ENCODE assay signal across 31 cellular contexts in the genomic region with DNA sequence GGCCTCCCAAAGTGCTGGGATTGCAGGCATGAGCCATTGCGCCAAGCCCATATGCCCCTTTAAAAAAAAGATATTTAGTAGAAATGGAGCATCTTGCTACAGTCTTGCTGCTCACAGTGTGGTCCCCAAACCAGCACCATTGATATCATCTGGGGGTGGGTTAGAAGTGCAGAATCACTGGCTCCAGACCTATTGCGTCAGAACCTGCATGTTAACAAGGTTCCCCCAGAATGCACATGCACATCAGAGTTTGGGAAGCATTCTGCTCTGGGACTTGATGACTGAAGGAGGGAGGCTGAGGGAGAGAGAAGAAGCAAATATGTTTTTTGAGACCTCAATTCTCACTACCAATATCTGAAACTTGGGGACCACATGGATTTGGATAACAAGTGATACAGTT.
"Had no signal": no experiment of that assay in that cellular context is flagged by ENCODE, and none has a peak within 500 bp of the region (broad histone marks: within the 10 kb centered on the region; RNA-seq: fewer than 3 reads in every experiment).

No MANE protein-coding gene starts in this region.

- H2AFZ ChIP-seq: neural progenitor cell, parathyroid adenoma had no signal

- FAIRE-seq: urothelium cell line had no signal

- H3K36me3 ChIP-seq: neural progenitor cell, ovary, spleen, stomach, thoracic aorta, thyroid gland, tibial nerve, upper lobe of left lung, vagina had no signal

- H3K27ac Mint-ChIP-seq: natural killer cell; neural progenitor cell; progenitor cell of endocrine pancreas; stimulated activated naive CD8-positive, alpha-beta T cell treated with anti-CD3 and anti-CD28 coated beads, Interleukin-15, Interleukin-2, amounts not matched to agents 100 ng/mL and 50 ng/mL, for 24 hours had no signal

- H3K4me1 ChIP-seq: neural progenitor cell had no signal

- H3K4me1 Mint-ChIP-seq: nephron had no signal

- DNase-seq: naive thymus-derived CD4-positive, alpha-beta T cell; natural killer cell; occipital lobe; posterior cingulate gyrus; psoas muscle; right cardiac atrium; spleen; stimulated activated CD4-positive, alpha-beta T cell treated with anti-CD3 and anti-CD28 coated beads, Interleukin-12 subunit alpha, Interleukin-12 subunit beta, amount 100 ng/mL, for 4 hours; stimulated activated CD4-positive, alpha-beta T cell treated with anti-CD3 and anti-CD28 coated beads, Interleukin-1b, Interleukin-23, amount 100 ng/mL, for 48 hours; stimulated activated CD4-positive, alpha-beta T cell treated with anti-CD3 and anti-CD28 coated beads, Interleukin-4, amount 100 ng/mL, for 1 hour; stimulated activated CD4-positive, alpha-beta T cell treated with anti-CD3 and anti-CD28 coated beads, Interleukin-4, amount 100 ng/mL, for 4 hours; stimulated activated CD8-positive, alpha-beta memory T cell treated with anti-CD3 and anti-CD28 coated beads, Interleukin-4, amount 100 ng/mL, for 48 hours; stimulated activated naive B cell treated with anti-CD40 and anti-IgM and Interleukin-4, amounts not matched to agents 10 μg/mL and 1 μg/mL and 100 μg/mL, for 72 hours; stimulated activated naive CD4-positive, alpha-beta T cell treated with Interleukin-2 at 50 U/mL for 16 hours; stomach; thyroid gland; trophoblast cell; upper lobe of left lung had no signal

- H3K9me3 ChIP-seq: ovary, psoas muscle, thoracic aorta, thyroid gland, vagina had no signal

- H3K27me3 Mint-ChIP-seq: naive thymus-derived CD4-positive, alpha-beta T cell; progenitor cell of endocrine pancreas; stimulated activated naive B cell treated with anti-CD40 and anti-IgM and Interleukin-4, amounts not matched to agents 10 μg/mL and 1 μg/mL and 100 μg/mL, for 72 hours; stimulated activated naive CD8-positive, alpha-beta T cell treated with anti-CD3 and anti-CD28 coated beads, Interleukin-15, Interleukin-2, amounts not matched to agents 100 ng/mL and 50 ng/mL, for 24 hours had no signal

- ATAC-seq: naive thymus-derived CD4-positive, alpha-beta T cell; natural killer cell; psoas muscle; right cardiac atrium; sciatic nerve; stimulated activated naive B cell treated with anti-CD40 and anti-IgM and Interleukin-4, amounts not matched to agents 10 μg/mL and 1 μg/mL and 100 μg/mL, for 72 hours had no signal

- H3K4me2 ChIP-seq: neural progenitor cell, smooth muscle cell had no signal

- H3K79me2 ChIP-seq: parathyroid adenoma had no signal

- H3K9ac ChIP-seq: neural progenitor cell, parathyroid adenoma had no signal

- H3K4me3 ChIP-seq: neural progenitor cell, ovary, psoas muscle, skin epidermis, smooth muscle cell, spleen, stomach, thoracic aorta, thyroid gland, tibial nerve, upper lobe of left lung, vagina had no signal

- H3K27ac ChIP-seq: neural progenitor cell, ovary, parathyroid adenoma, psoas muscle, skin epidermis, spleen, stomach, thoracic aorta, tibial nerve, upper lobe of left lung, vagina had no signal

- H3K27me3 ChIP-seq: neural progenitor cell, ovary, spleen, stomach, thyroid gland, tibial nerve, upper lobe of left lung, vagina had no signal

- H3K4me3 Mint-ChIP-seq: natural killer cell; nephron; neural progenitor cell; stimulated activated naive B cell treated with anti-CD40 and anti-IgM and Interleukin-4, amounts not matched to agents 10 μg/mL and 1 μg/mL and 100 μg/mL, for 72 hours; stimulated activated naive CD8-positive, alpha-beta T cell treated with anti-CD3 and anti-CD28 coated beads, Interleukin-15, Interleukin-2, amounts not matched to agents 100 ng/mL and 50 ng/mL, for 24 hours had no signal

- H3K9me3 Mint-ChIP-seq: stimulated activated naive CD8-positive, alpha-beta T cell treated with anti-CD3 and anti-CD28 coated beads, Interleukin-15, Interleukin-2, amounts not matched to agents 100 ng/mL and 50 ng/mL, for 24 hours had no signal

- H3K36me3 Mint-ChIP-seq: natural killer cell, neural progenitor cell had no signal
